ENCODE assay signal across 8 cellular contexts in the genomic region with DNA sequence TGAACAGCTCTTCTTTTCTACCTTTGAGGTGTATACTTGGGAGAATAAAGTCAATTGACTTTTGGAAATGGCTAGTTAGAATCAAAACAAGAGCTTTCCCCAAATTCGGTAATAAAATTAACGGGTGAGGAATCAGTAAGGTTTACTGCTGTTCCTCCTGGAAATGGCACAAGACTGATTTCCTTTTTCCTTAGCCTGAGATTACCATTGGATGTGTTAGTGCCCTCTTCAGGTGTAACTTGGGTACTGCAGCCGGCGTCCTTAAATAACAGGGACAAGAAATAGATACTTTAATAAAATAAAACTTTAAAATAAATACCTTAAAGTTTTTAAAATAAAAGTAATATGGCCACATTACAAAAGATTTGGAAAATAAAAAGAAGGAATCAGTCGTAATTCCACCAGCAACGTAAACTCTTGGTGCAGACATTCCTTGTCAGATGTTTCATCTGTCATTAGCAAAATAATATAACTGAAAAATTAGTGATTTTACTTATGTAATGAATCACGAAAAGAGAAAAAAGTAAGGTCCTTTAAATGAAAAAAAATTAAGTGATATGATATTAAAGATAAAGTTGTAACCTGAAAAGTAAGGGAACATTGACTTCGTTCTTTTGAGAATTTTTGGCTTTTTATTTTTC. TPM values are rescaled to one million over a fixed set of nuclear protein-coding genes. Genes with fewer than 3 reads are reported as not detected.
DNase-seq lines count a peak whose midpoint lies in the region; ATAC-seq, FAIRE-seq and TF ChIP-seq lines count a peak whose summit lies in the region.

No MANE protein-coding gene starts in this region.

- TF ChIP-seq CTCF in kidney (IDR thresholded peaks at IDR 0.05; ENCODE audit: borderline replicate concordance, extremely low read depth, insufficient read depth) = peak; percentile 87

- H3K27ac ChIP-seq in kidney (ENCODE audit: low read depth in 2 of 2, low read length in 2 of 2) = no peak overlapping the region

- no peaks in the 10 kb centered on the region for H3K9me3 ChIP-seq in kidney (ENCODE audit: control insufficient read depth in 1 of 2, low read length in 2 of 2)

- FAIRE-seq in kidney (lab: Jason Lieb, UNC) = peak; percentile 80

- H3K36me3 ChIP-seq in kidney (ENCODE audit: control insufficient read depth in 1 of 2, insufficient read depth in 2 of 2, low read length in 2 of 2) = no peaks in the 10 kb centered on the region

- H3K4me1 ChIP-seq in kidney (ENCODE audit: control insufficient read depth in 1 of 2, insufficient read depth in 1 of 2, low read depth in 1 of 2, low read length in 2 of 2) = no peaks in the 10 kb centered on the region

- no peak for ATAC-seq in GM21515 (IDR thresholded peaks at IDR 0.05; ENCODE audit: unreplicated experiment)

- peak; percentile 36 for DNase-seq in NK-92 treated with Interleukin-12 subunit alpha and Interleukin-12 subunit beta, amount 100 ng/mL, for 24 hours (lab: John Stamatoyannopoulos, UW)
- no peak for DNase-seq in NK-92 (lab: John Stamatoyannopoulos, UW; ENCODE audit: unreplicated experiment)
- DNase-seq in NCI-H2029 (lab: John Stamatoyannopoulos, UW) = peak; percentile 51
- peak; percentile 50 for DNase-seq in UCSD-AML1 (lab: John Stamatoyannopoulos, UW; ENCODE audit: unreplicated experiment)
- peak; percentile 51 for DNase-seq in brain pericyte (ENCODE audit: low read depth, low spot score)
- no peak for DNase-seq in kidney
- DNase-seq in stimulated activated CD4-positive, alpha-beta T cell treated with anti-CD3 and anti-CD28 coated beads, Interleukin-2, amount 100 ng/mL, for 24 hours = peak; percentile 77 to 78

- H3K4me3 ChIP-seq in kidney (ENCODE audit: low read length in 2 of 2) = no peak overlapping the region

- H3K9ac ChIP-seq in kidney (ENCODE audit: low read length in 2 of 2) = no peak overlapping the region

- intact Hi-C loops in kidney (cut with DNase I) = no loop called here

RNA-seq across cellular contexts. Expression of gene ZFTA, which starts 29.7 kb away (rescaled TPM):
- total RNA-seq in kidney = 14.4 TPM
- 10.8 TPM for polyA plus RNA-seq in kidney (ENCODE audit: insufficient read depth, low read depth, low replicate concordance)

RNA-seq across cellular contexts. Expression of gene RTN3, which starts 57.5 kb away (rescaled TPM):
- total RNA-seq in kidney = 93.1 TPM
- polyA plus RNA-seq in kidney (ENCODE audit: insufficient read depth, low read depth, low replicate concordance) = 109 TPM

Comparison
In these comparisons a context has a peak if more than half of its experiments do, and no peak if none do; other contexts are left out.
1. DNase-seq: peak in NK-92 treated with Interleukin-12 subunit alpha and Interleukin-12 subunit beta, amount 100 ng/mL, for 24 hours (single experiment), NCI-H2029 (single experiment), UCSD-AML1 (single experiment), brain pericyte (single experiment) and stimulated activated CD4-positive, alpha-beta T cell treated with anti-CD3 and anti-CD28 coated beads, Interleukin-2, amount 100 ng/mL, for 24 hours (2 of 2); none in NK-92 (single experiment) and kidney (single experiment).